In genomic region chr9:136711219-136711648, GRCh38 we compare ENCODE assay signal across 12 cellular contexts. TPM values are rescaled to one million over a fixed set of nuclear protein-coding genes. Genes with fewer than 3 reads are reported as not detected.
DNase-seq lines count a peak whose midpoint lies in the region; ATAC-seq, FAIRE-seq and TF ChIP-seq lines count a peak whose summit lies in the region.
"Not testable (repeated sequence)": the region's sequence is repeated elsewhere in the genome, so short reads cannot be mapped to it uniquely, and the experiment has no call there.
"Had no signal": no experiment of that assay in that cellular context is flagged by ENCODE, and none has a peak within 500 bp of the region (broad histone marks: within the 10 kb centered on the region; RNA-seq: fewer than 3 reads in every experiment).

No MANE protein-coding gene starts in this region.

- H3K27me3 Mint-ChIP-seq in CD8-positive, alpha-beta T cell (ENCODE audit: low read depth), result peaks cover 29% of the 10 kb centered on the region
- H3K27me3 Mint-ChIP-seq in T-helper 1 cell treated with Interleukin-12 subunit alpha and Interleukin-12 subunit beta and Interleukin-4 antibody, amounts not matched to agents 30 μg/mL and 1 μg/mL, for 36 hours (ENCODE audit: low read depth), result peaks cover 40% of the 10 kb centered on the region
- not testable (repeated sequence) for H3K27me3 Mint-ChIP-seq in neural crest cell (ENCODE audit: low read depth)

- not testable (repeated sequence) for H3K36me3 Mint-ChIP-seq in CD8-positive, alpha-beta T cell; T-helper 1 cell treated with Interleukin-12 subunit alpha and Interleukin-12 subunit beta and Interleukin-4 antibody, amounts not matched to agents 30 μg/mL and 1 μg/mL, for 36 hours (ENCODE audit: low read depth); neural crest cell (ENCODE audit: low read depth)

- not testable (repeated sequence) for TF ChIP-seq CTCF in CD8-positive, alpha-beta T cell (IDR thresholded peaks at IDR 0.05); neural crest cell (conservative IDR thresholded peaks at IDR 0.05)

- H3K4me3 ChIP-seq in CD8-positive, alpha-beta T cell (ENCODE audit: low read depth, low read length); subcutaneous abdominal adipose tissue (ENCODE audit: low read depth in 1 of 5, low read length in 5 of 5): not testable (repeated sequence)
- peak overlapping the region; percentile 83; the same call in 1 of the 2 replicates for H3K4me3 ChIP-seq in iPS-20b (ENCODE audit: low read length)

- CTCF ChIA-PET in CD8-positive, alpha-beta T cell (lab: Charles Lee); HEK293T (lab: Yijun Ruan, JAX): not testable (repeated sequence)

- H3K27me3 ChIP-seq in CD8-positive, alpha-beta T cell (ENCODE audit: insufficient read depth, low read length), result peaks cover 10% of the 10 kb centered on the region
- H3K27me3 ChIP-seq in iPS-20b (ENCODE audit: insufficient read depth, low read length), result peaks cover 17% of the 10 kb centered on the region; the same call in 1 of the 2 replicates
- H3K27me3 ChIP-seq in subcutaneous abdominal adipose tissue (ENCODE audit: control insufficient read depth in 5 of 5, insufficient read depth in 4 of 5, low read length in 5 of 5), result not testable (repeated sequence)

- not testable (repeated sequence) for H3K27ac Mint-ChIP-seq in CD8-positive, alpha-beta T cell; T-helper 1 cell treated with Interleukin-12 subunit alpha and Interleukin-12 subunit beta and Interleukin-4 antibody, amounts not matched to agents 30 μg/mL and 1 μg/mL, for 36 hours; neural crest cell (ENCODE audit: unreplicated experiment)

- POLR2A ChIA-PET in CD8-positive, alpha-beta T cell (lab: Charles Lee), result not testable (repeated sequence)
- POLR2A ChIA-PET in HEK293T (lab: Yijun Ruan, JAX), result interaction anchor here (3.4 kb wide), 1 partner anchor 17 kb away, joined by 26 read pairs; no protein-coding TSS in a partner anchor

- not testable (repeated sequence) for H3K9me3 ChIP-seq in CD8-positive, alpha-beta T cell (ENCODE audit: low read length); iPS-20b (ENCODE audit: insufficient read depth, low read depth, low read length); subcutaneous abdominal adipose tissue (ENCODE audit: control insufficient read depth in 5 of 5, low read length in 5 of 5)

- intact Hi-C loops in CD8-positive, alpha-beta T cell (cut with DNase I, micrococcal nuclease), result not testable (repeated sequence)

- ATAC-seq in CD8-positive, alpha-beta T cell, result not testable (repeated sequence)

- H3K4me1 Mint-ChIP-seq in CD8-positive, alpha-beta T cell (ENCODE audit: low read depth); T-helper 1 cell treated with Interleukin-12 subunit alpha and Interleukin-12 subunit beta and Interleukin-4 antibody, amounts not matched to agents 30 μg/mL and 1 μg/mL, for 36 hours (ENCODE audit: low read depth): not testable (repeated sequence)
- H3K4me1 Mint-ChIP-seq in neural crest cell, result peaks cover 16% of the 10 kb centered on the region

- H3K9ac ChIP-seq in iPS-20b (ENCODE audit: low read depth, low read length); subcutaneous abdominal adipose tissue (ENCODE audit: low read length in 5 of 5): not testable (repeated sequence)

- not testable (repeated sequence) for H3K36me3 ChIP-seq in CD8-positive, alpha-beta T cell (ENCODE audit: insufficient read depth, low read length); iPS-20b (ENCODE audit: insufficient read depth, low read depth, low read length); subcutaneous abdominal adipose tissue (ENCODE audit: control insufficient read depth in 5 of 5, insufficient read depth in 5 of 5, low read length in 5 of 5)

- not testable (repeated sequence) for DNase-seq in CD8-positive, alpha-beta T cell; HEK293T (ENCODE audit: extremely low spot score); neural crest cell (ENCODE audit: low read depth, low spot score)
- peak; percentile 76 for DNase-seq in amniotic epithelial cell (ENCODE audit: low read depth)

- H3K4me3 Mint-ChIP-seq in CD8-positive, alpha-beta T cell, result peak overlapping the region; percentile 67
- H3K4me3 Mint-ChIP-seq in T-helper 1 cell treated with Interleukin-12 subunit alpha and Interleukin-12 subunit beta and Interleukin-4 antibody, amounts not matched to agents 30 μg/mL and 1 μg/mL, for 36 hours, result peak overlapping the region; percentile 42
- peak overlapping the region; percentile 89 for H3K4me3 Mint-ChIP-seq in neural crest cell

- not testable (repeated sequence) for H3K9me3 Mint-ChIP-seq in CD8-positive, alpha-beta T cell; T-helper 1 cell treated with Interleukin-12 subunit alpha and Interleukin-12 subunit beta and Interleukin-4 antibody, amounts not matched to agents 30 μg/mL and 1 μg/mL, for 36 hours; neural crest cell

- H3K27ac ChIP-seq in CD8-positive, alpha-beta T cell (ENCODE audit: low read depth, low read length); iPS-20b (ENCODE audit: low read length): not testable (repeated sequence)
- H3K27ac ChIP-seq in subcutaneous abdominal adipose tissue (ENCODE audit: low read depth, low read length), result peak overlapping the region; percentile 16

- FAIRE-seq in endometrium (lab: Jason Lieb, UNC), result peak; percentile 46

- not testable (repeated sequence) for H3K4me1 ChIP-seq in CD8-positive, alpha-beta T cell (ENCODE audit: insufficient read depth, low read length); iPS-20b (ENCODE audit: insufficient read depth, low read length)
- H3K4me1 ChIP-seq in subcutaneous abdominal adipose tissue (ENCODE audit: control insufficient read depth in 5 of 5, insufficient read depth in 5 of 5, low read length in 5 of 5), result peaks cover 0 to 42% (median 39%) of the 10 kb centered on the region in 5 donors

TF ChIP-seq in HEK293T, 16 proteins besides CTCF, POLR2A, EP300 and RAD21:
- TF ChIP-seq ZNF384 (IDR thresholded peaks at IDR 0.05), result peak; percentile 95
TF ChIP-seq in HEK293T: peak in this region for 1; not testable (repeated sequence) for 15.

RNA-seq across cellular contexts. Expression of gene DIPK1B, which starts 1.1 kb away (rescaled TPM):
- under 1 TPM; 0.22 to 0.62 TPM for total RNA-seq in CD8-positive, alpha-beta T cell
- total RNA-seq in neural crest cell, result 46.3 and 49.2 TPM in 2 replicates
- total RNA-seq: activated CD4-positive, alpha-beta memory T cell treated with anti-CD3 and anti-CD28 coated beads for 36 hours had no signal

RNA-seq across cellular contexts. Expression of gene AGPAT2, which starts 24.0 kb away (rescaled TPM):
- total RNA-seq in CD8-positive, alpha-beta T cell, result 1 to 10 TPM; 4.7 TPM
- total RNA-seq in neural crest cell, result 18.4 and 19.0 TPM in 2 replicates

RNA-seq across cellular contexts. Expression of gene LCN10, which starts 31.5 kb away (rescaled TPM):
- under 1 TPM; 0.14 to 0.38 TPM for total RNA-seq in CD8-positive, alpha-beta T cell
- not detected in 2 replicates for total RNA-seq in neural crest cell
- total RNA-seq: cerebellum had no signal

RNA-seq across cellular contexts. Expression of gene LCN6, which starts 37.1 kb away (rescaled TPM):
- total RNA-seq in CD8-positive, alpha-beta T cell, result not detected
- not detected in 2 replicates for total RNA-seq in neural crest cell
- total RNA-seq: activated CD4-positive, alpha-beta memory T cell treated with anti-CD3 and anti-CD28 coated beads for 36 hours; cerebellum had no signal

RNA-seq across cellular contexts. Expression of gene LCN8, which starts 46.8 kb away (rescaled TPM):
- not detected for total RNA-seq in CD8-positive, alpha-beta T cell
- not detected in 2 replicates for total RNA-seq in neural crest cell
- total RNA-seq: activated CD4-positive, alpha-beta memory T cell treated with anti-CD3 and anti-CD28 coated beads for 36 hours; cerebellum; sigmoid colon; suprapubic skin had no signal

Comparison
In these comparisons a context has a peak if more than half of its experiments do, and no peak if none do; other contexts are left out.
1. RNA of gene DIPK1B, which starts 1.1 kb away (total RNA-seq): 46.3 to 49.2 TPM in neural crest cell; 0.22 to 0.62 TPM in CD8-positive, alpha-beta T cell; every median in the first group is over 10 times any median in the second.
2. Peak in every context shown above with its lines, with median percentiles within 50 percentile points of each other: H3K4me3 Mint-ChIP-seq.